Comparison of ENCODE assay signal across 29 cellular contexts in the genomic region with DNA sequence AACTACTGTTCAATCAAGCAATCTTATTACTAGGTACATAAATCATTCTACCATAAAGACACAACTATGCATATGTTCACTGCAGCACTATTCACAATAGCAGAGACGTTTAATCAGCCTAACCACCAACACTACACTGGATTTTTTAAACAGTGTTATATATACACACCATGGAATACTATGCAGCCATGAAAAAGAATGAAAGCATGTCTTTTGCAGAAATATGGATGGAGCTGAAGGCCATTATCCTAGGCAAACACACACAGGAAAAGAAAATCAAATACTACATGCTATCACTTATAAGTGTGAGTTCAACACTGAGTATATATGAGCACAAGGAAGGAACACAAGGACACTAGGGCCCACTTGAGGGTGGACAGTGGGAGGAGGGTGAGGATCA.
"Had no signal": no experiment of that assay in that cellular context is flagged by ENCODE, and none has a peak within 500 bp of the region (broad histone marks: within the 10 kb centered on the region; RNA-seq: fewer than 3 reads in every experiment).

No MANE protein-coding gene starts in this region.

- H3K4me3 Mint-ChIP-seq: dendritic cell treated with granulocyte-macrophage colony-stimulating factor and Interleukin-4, amounts not matched to agents 40 ng/mL and 50 ng/mL, for 4 days; effector memory CD8-positive, alpha-beta T cell; endodermal cell had no signal

- H3K4me3 ChIP-seq: colonic mucosa, coronary artery, dorsolateral prefrontal cortex, esophagus muscularis mucosa, esophagus squamous epithelium, gastrocnemius medialis, gastroesophageal sphincter, heart left ventricle, heart right ventricle had no signal

- H3K9me3 Mint-ChIP-seq: dendritic cell treated with granulocyte-macrophage colony-stimulating factor and Interleukin-4, amounts not matched to agents 40 ng/mL and 50 ng/mL, for 4 days; effector memory CD8-positive, alpha-beta T cell had no signal

- H3K4me1 Mint-ChIP-seq: endodermal cell had no signal

- H3K27ac Mint-ChIP-seq: dendritic cell treated with granulocyte-macrophage colony-stimulating factor and Interleukin-4, amounts not matched to agents 40 ng/mL and 50 ng/mL, for 4 days; effector memory CD8-positive, alpha-beta T cell; endodermal cell had no signal

- H3K27ac ChIP-seq: colonic mucosa, coronary artery, dorsolateral prefrontal cortex, epithelial cell of prostate, esophagus muscularis mucosa, esophagus squamous epithelium, foreskin keratinocyte, gastrocnemius medialis, gastroesophageal sphincter, heart left ventricle, heart right ventricle had no signal

- H3K9me3 ChIP-seq: colonic mucosa, gastrocnemius medialis, gastroesophageal sphincter had no signal

- H3K36me3 ChIP-seq: colonic mucosa, esophagus muscularis mucosa, gastrocnemius medialis, gastroesophageal sphincter, heart left ventricle, heart right ventricle had no signal

- H3K27me3 Mint-ChIP-seq: dendritic cell treated with granulocyte-macrophage colony-stimulating factor and Interleukin-4, amounts not matched to agents 40 ng/mL and 50 ng/mL, for 4 days; effector memory CD8-positive, alpha-beta T cell had no signal

- ATAC-seq: effector memory CD8-positive, alpha-beta T cell; esophagus mucosa; foreskin keratinocyte; gastrocnemius medialis; gastroesophageal sphincter; heart left ventricle; heart right ventricle had no signal

- H3K27me3 ChIP-seq: colonic mucosa, dorsolateral prefrontal cortex, esophagus muscularis mucosa, esophagus squamous epithelium, foreskin keratinocyte, gastrocnemius medialis, gastroesophageal sphincter, heart left ventricle, heart right ventricle had no signal

- FAIRE-seq: colon, endometrium, endothelial cell of umbilical vein, frontal cortex had no signal

- DNase-seq: colonic mucosa; cortex of kidney; dermis blood vessel endothelial cell; dorsolateral prefrontal cortex; effector CD4-positive, alpha-beta T cell; effector CD8-positive, alpha-beta T cell; effector memory CD4-positive, alpha-beta T cell; effector memory CD8-positive, alpha-beta T cell; endodermal cell; erythroblast; esophagus squamous epithelium; foreskin fibroblast; foreskin keratinocyte; foreskin melanocyte; gastrocnemius medialis; glutamatergic neuron; head of caudate nucleus; heart left ventricle; heart right ventricle had no signal

- H3K4me1 ChIP-seq: colonic mucosa, foreskin keratinocyte had no signal
